In genomic region chr3:27591811-27592210, GRCh38 we compare ENCODE assay signal across 8 cellular contexts.
DNase-seq lines count a peak whose midpoint lies in the region; TF ChIP-seq lines count a peak whose summit lies in the region.

No MANE protein-coding gene starts in this region.

- H3K36me3 ChIP-seq in esophagus squamous epithelium (no peaks in the 10 kb centered on the region), testis (ENCODE audit: low read depth, missing control alignments) (no peaks in the 10 kb centered on the region), WERI-Rb-1 (no peaks in the 10 kb centered on the region)

- H3K27me3 Mint-ChIP-seq in activated CD4-positive, alpha-beta T cell treated with anti-CD3 and anti-CD28 coated beads, Interleukin-2, amount 10 ng/mL, durations not matched to agents 7 days and 5 days = no peaks in the 10 kb centered on the region

- H3K36me3 Mint-ChIP-seq in activated CD4-positive, alpha-beta T cell treated with anti-CD3 and anti-CD28 coated beads, Interleukin-2, amount 10 ng/mL, durations not matched to agents 7 days and 5 days (ENCODE audit: low read depth) = peaks cover 3% of the 10 kb centered on the region

- no peak for TF ChIP-seq POLR2A in esophagus squamous epithelium (IDR thresholded peaks at IDR 0.05)
- TF ChIP-seq POLR2A in testis (IDR thresholded peaks at IDR 0.05) = no peak

- H3K27ac ChIP-seq in esophagus squamous epithelium (peak overlapping the region; percentile 59 to 83 (median 78)), testis (peak overlapping the region; percentile 61 to 88), WERI-Rb-1 (no peak overlapping the region)

- intact Hi-C loops in esophagus squamous epithelium (cut with DNase I) (no loop called here), testis (cut with DNase I; ENCODE audit: low total_unique reads) (no loop called here)

- no peak for TF ChIP-seq CTCF in esophagus squamous epithelium (IDR thresholded peaks at IDR 0.05)
- no peak for TF ChIP-seq CTCF in testis (IDR thresholded peaks at IDR 0.05)
- TF ChIP-seq CTCF in WERI-Rb-1 (IDR thresholded peaks at IDR 0.05; ENCODE audit: low read depth, low read length) = no peak

- peaks cover 33% of the 10 kb centered on the region for H3K4me1 Mint-ChIP-seq in activated CD4-positive, alpha-beta T cell treated with anti-CD3 and anti-CD28 coated beads, Interleukin-2, amount 10 ng/mL, durations not matched to agents 7 days and 5 days

- H3K4me3 Mint-ChIP-seq in activated CD4-positive, alpha-beta T cell treated with anti-CD3 and anti-CD28 coated beads, Interleukin-2, amount 10 ng/mL, durations not matched to agents 7 days and 5 days = no peak overlapping the region

- no peaks in the 10 kb centered on the region for H3K9me3 ChIP-seq in esophagus squamous epithelium
- H3K9me3 ChIP-seq in testis = no peaks in the 10 kb centered on the region
- H3K9me3 ChIP-seq in WERI-Rb-1 (ENCODE audit: severe bottlenecking) = no peaks in the 10 kb centered on the region

- H3K9me3 Mint-ChIP-seq in activated CD4-positive, alpha-beta T cell treated with anti-CD3 and anti-CD28 coated beads, Interleukin-2, amount 10 ng/mL, durations not matched to agents 7 days and 5 days = peaks cover 9% of the 10 kb centered on the region

- DNase-seq in activated CD4-positive, alpha-beta T cell treated with anti-CD3 and anti-CD28 coated beads, Interleukin-2, amount 10 ng/mL, durations not matched to agents 7 days and 5 days = peak; percentile 31
- no peak for DNase-seq in activated CD4-positive, alpha-beta T cell treated with anti-CD3 and anti-CD28 coated beads for 1 hour
- DNase-seq in NCI-H1048 (lab: John Stamatoyannopoulos, UW) (peak; percentile 29), esophagus squamous epithelium (lab: John Stamatoyannopoulos, UW) (no peak), testis (peak; percentile 71), WERI-Rb-1 (no peak), HuH-7.5 (ENCODE audit: low spot score) (no peak), NCI-H2196 treated with DMSO at 0.1 percent for 48 hours (lab: John Stamatoyannopoulos, UW; ENCODE audit: unreplicated experiment) (no peak)

- peak overlapping the region; percentile 76 for H3K27ac Mint-ChIP-seq in activated CD4-positive, alpha-beta T cell treated with anti-CD3 and anti-CD28 coated beads, Interleukin-2, amount 10 ng/mL, durations not matched to agents 7 days and 5 days

- POLR2A ChIA-PET in activated CD4-positive, alpha-beta T cell treated with anti-CD3 and anti-CD28 coated beads, Interleukin-2, amount 10 ng/mL, durations not matched to agents 7 days and 5 days (lab: Charles Lee) = interaction anchor here (1.5 kb wide), 1 partner anchor 108 kb away, joined by 5 read pairs; the partner anchor contains the start of gene SLC4A7

- H3K27me3 ChIP-seq in esophagus squamous epithelium (no peaks in the 10 kb centered on the region), testis (no peaks in the 10 kb centered on the region), WERI-Rb-1 (ENCODE audit: insufficient read depth, low read depth, severe bottlenecking) (no peaks in the 10 kb centered on the region)

- CTCF ChIA-PET in activated CD4-positive, alpha-beta T cell treated with anti-CD3 and anti-CD28 coated beads, Interleukin-2, amount 10 ng/mL, durations not matched to agents 7 days and 5 days (lab: Charles Lee) = interaction anchor here (1.4 to 1.7 kb wide), 2 partner anchors 16 to 19 kb away, joined by 4 read pairs; no protein-coding TSS in a partner anchor

- H3K4me1 ChIP-seq in esophagus squamous epithelium = peaks cover 16 to 77% (median 38%) of the 10 kb centered on the region in 3 donors
- peaks cover 50% of the 10 kb centered on the region for H3K4me1 ChIP-seq in testis

- no peak overlapping the region for H3K4me3 ChIP-seq in esophagus squamous epithelium
- no peak overlapping the region for H3K4me3 ChIP-seq in testis
- H3K4me3 ChIP-seq in WERI-Rb-1 (ENCODE audit: low read depth, low read length) = no peak overlapping the region

- WGBS in esophagus squamous epithelium, 2 donors = 42 to 45% methylated on average over 4 of the region's 4 CpGs
- WGBS in testis, 2 donors = 40 to 52% methylated on average over 4 of the region's 4 CpGs

Comparison
In these comparisons a context has a peak if more than half of its experiments do, and no peak if none do; other contexts are left out.
1. DNase-seq: peak in activated CD4-positive, alpha-beta T cell treated with anti-CD3 and anti-CD28 coated beads, Interleukin-2, amount 10 ng/mL, durations not matched to agents 7 days and 5 days (single experiment), NCI-H1048 (single experiment) and testis (single experiment); none in activated CD4-positive, alpha-beta T cell treated with anti-CD3 and anti-CD28 coated beads for 1 hour (single experiment), esophagus squamous epithelium (single experiment), WERI-Rb-1 (single experiment), HuH-7.5 (single experiment) and NCI-H2196 treated with DMSO at 0.1 percent for 48 hours (single experiment).